In the genomic region with DNA sequence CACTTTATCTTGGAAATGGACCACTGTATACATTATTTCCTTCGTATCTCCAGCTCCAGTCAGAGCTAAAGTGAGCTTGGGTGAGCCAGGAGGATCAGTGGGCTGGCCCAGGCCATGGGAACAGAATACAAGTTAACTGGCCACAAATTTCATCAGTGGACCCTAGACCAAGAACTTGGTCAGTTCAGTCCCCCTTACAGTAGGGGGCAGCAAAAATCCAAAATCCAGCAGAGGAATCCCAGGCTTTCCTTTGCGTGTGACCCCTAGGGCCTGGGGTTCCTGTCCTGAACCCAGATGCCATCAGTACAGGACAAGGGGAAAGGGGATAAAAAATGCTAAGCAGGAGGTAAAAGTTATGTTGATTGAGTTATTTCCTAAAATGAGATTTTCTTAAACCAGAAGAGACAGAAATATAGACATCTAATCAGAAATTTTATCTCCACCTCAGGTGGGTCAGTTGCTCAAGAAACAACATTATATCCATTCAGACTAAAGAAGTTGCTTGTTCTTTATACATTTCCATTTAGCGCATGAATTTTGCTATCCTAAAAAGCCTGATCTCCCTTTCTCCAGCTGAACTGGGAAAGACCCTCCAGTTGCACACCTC, we compare ENCODE assay signal across 13 cellular contexts. TPM values are rescaled to one million over a fixed set of nuclear protein-coding genes. Genes with fewer than 3 reads are reported as not detected.
DNase-seq lines count a peak whose midpoint lies in the region; ATAC-seq and TF ChIP-seq lines count a peak whose summit lies in the region.
"Had no signal": no experiment of that assay in that cellular context is flagged by ENCODE, and none has a peak within 500 bp of the region (broad histone marks: within the 10 kb centered on the region; RNA-seq: fewer than 3 reads in every experiment).

No MANE protein-coding gene starts in this region.

- POLR2A ChIA-PET in A673 (lab: Charles Lee; ENCODE audit: low non-redundant PET): interaction anchor here (0.6 kb wide), 1 partner anchor 352 kb away, joined by 4 read pairs; no protein-coding TSS in a partner anchor

- H3K9me3 ChIP-seq in A673 (ENCODE audit: low read depth, low read length, poor library complexity, severe bottlenecking) (no peaks in the 10 kb centered on the region), ascending aorta (no peaks in the 10 kb centered on the region)

- ATAC-seq in HG02678 (IDR thresholded peaks at IDR 0.05; ENCODE audit: unreplicated experiment) (no peak), HG03342 (IDR thresholded peaks at IDR 0.05; ENCODE audit: unreplicated experiment) (no peak)
- ATAC-seq: activated CD8-positive, alpha-beta memory T cell treated with anti-CD3 and anti-CD28 coated beads, Interleukin-2, amount 10 ng/mL, durations not matched to agents 7 days and 5 days had no signal

- intact Hi-C loops in A673 (cut with micrococcal nuclease; ENCODE audit: unreplicated experiment) (no loop called here), ascending aorta (cut with DNase I) (no loop called here)

- H3K36me3 ChIP-seq in A673 (ENCODE audit: insufficient read depth, low read length, poor library complexity, severe bottlenecking) (no peaks in the 10 kb centered on the region), ascending aorta (no peaks in the 10 kb centered on the region)
- H3K36me3 ChIP-seq: tibial artery had no signal

- BruUV-seq in A673 (replicated peaks; lab: Mats Ljungman, UMichigan): no TSS peak

- H3K4me1 ChIP-seq in A673 (ENCODE audit: insufficient read depth, low read length, poor library complexity, severe bottlenecking) (no peaks in the 10 kb centered on the region), ascending aorta (no peaks in the 10 kb centered on the region)
- H3K4me1 ChIP-seq: tibial artery had no signal

- CTCF ChIA-PET in A673 (lab: Charles Lee): no interaction called here

- TF ChIP-seq CTCF in A673 (conservative IDR thresholded peaks at IDR 0.05; ENCODE audit: low read depth, low read length) (peak; percentile 50), NB4 (IDR thresholded peaks at IDR 0.05; ENCODE audit: low read depth, low read length) (peak; percentile 52), epithelial cell of proximal tubule (conservative IDR thresholded peaks at IDR 0.05; ENCODE audit: low read depth, low read length) (peak; percentile 57), ascending aorta (IDR thresholded peaks at IDR 0.05) (peak in 1 of 3 experiments; percentile 22)

- TF ChIP-seq POLR2A in NB4 (IDR thresholded peaks at IDR 0.05; ENCODE audit: extremely low read depth, insufficient read length): no peak

- no peak overlapping the region for H3K4me3 ChIP-seq in A673 (ENCODE audit: low read depth, low read length, poor library complexity, severe bottlenecking)
- H3K4me3 ChIP-seq in NB4 (ENCODE audit: low read depth, low read length): no peak overlapping the region
- no peak overlapping the region for H3K4me3 ChIP-seq in epithelial cell of proximal tubule (ENCODE audit: low read depth, low read length)
- no peak overlapping the region for H3K4me3 ChIP-seq in ascending aorta
- H3K4me3 ChIP-seq: hepatocyte, tibial artery had no signal

- peak; percentile 21 for DNase-seq in A673 (ENCODE audit: low spot score)
- peak; percentile 21 for DNase-seq in Daoy (ENCODE audit: low read depth)
- peak; percentile 25 for DNase-seq in NB4 (ENCODE audit: low read depth)
- no peak for DNase-seq in epithelial cell of proximal tubule (ENCODE audit: low read depth)
- no peak for DNase-seq in ascending aorta (ENCODE audit: low spot score in 2 of 2)
- no peak for DNase-seq in NCI-H146 (lab: John Stamatoyannopoulos, UW)
- DNase-seq: activated CD8-positive, alpha-beta memory T cell treated with anti-CD3 and anti-CD28 coated beads, Interleukin-2, amount 10 ng/mL, durations not matched to agents 7 days and 5 days; caudate nucleus; NCI-H1105; tibial artery had no signal

- peaks cover 6% of the 10 kb centered on the region for H3K27me3 ChIP-seq in A673 (replicated peaks; ENCODE audit: insufficient read depth, low read depth, low read length, poor library complexity)
- no peaks in the 10 kb centered on the region for H3K27me3 ChIP-seq in ascending aorta
- H3K27me3 ChIP-seq: hepatocyte, tibial artery had no signal

- H3K27ac ChIP-seq in A673 (ENCODE audit: low read depth, low read length, poor library complexity, severe bottlenecking) (no peak overlapping the region), ascending aorta (no peak overlapping the region)
- H3K27ac ChIP-seq: hepatocyte, tibial artery had no signal

RNA-seq across cellular contexts. Expression of a gene that starts 24.1 kb away (rescaled TPM):
- not detected in 2 replicates for total RNA-seq in A673 (2021)
- total RNA-seq in Daoy (2014; rRNA removed; shearing (Covaris generic)): not detected in 2 replicates
- total RNA-seq in epithelial cell of proximal tubule: not detected in 2 replicates
- total RNA-seq in ascending aorta: not detected
- total RNA-seq: activated CD8-positive, alpha-beta memory T cell treated with anti-CD3 and anti-CD28 coated beads, Interleukin-2, amount 10 ng/mL, durations not matched to agents 7 days and 5 days; hepatocyte had no signal

RNA-seq across cellular contexts. Expression of a gene that starts 27.8 kb away (rescaled TPM):
- total RNA-seq in A673 (2021): not detected in 2 replicates
- total RNA-seq in Daoy (2014; rRNA removed; shearing (Covaris generic)): not detected in 2 replicates
- 0.40 TPM in 1 of 2 replicates, not detected in the other for total RNA-seq in epithelial cell of proximal tubule
- total RNA-seq in ascending aorta: not detected
- total RNA-seq: activated CD8-positive, alpha-beta memory T cell treated with anti-CD3 and anti-CD28 coated beads, Interleukin-2, amount 10 ng/mL, durations not matched to agents 7 days and 5 days; hepatocyte had no signal

Comparison
In these comparisons a context has a peak if more than half of its experiments do, and no peak if none do; other contexts are left out.
1. DNase-seq: peak in A673 (single experiment), Daoy (single experiment) and NB4 (single experiment); none in epithelial cell of proximal tubule (single experiment), ascending aorta (0 of 2) and NCI-H146 (single experiment).